18 cellular contexts compared by ENCODE assay signal in the genomic region with DNA sequence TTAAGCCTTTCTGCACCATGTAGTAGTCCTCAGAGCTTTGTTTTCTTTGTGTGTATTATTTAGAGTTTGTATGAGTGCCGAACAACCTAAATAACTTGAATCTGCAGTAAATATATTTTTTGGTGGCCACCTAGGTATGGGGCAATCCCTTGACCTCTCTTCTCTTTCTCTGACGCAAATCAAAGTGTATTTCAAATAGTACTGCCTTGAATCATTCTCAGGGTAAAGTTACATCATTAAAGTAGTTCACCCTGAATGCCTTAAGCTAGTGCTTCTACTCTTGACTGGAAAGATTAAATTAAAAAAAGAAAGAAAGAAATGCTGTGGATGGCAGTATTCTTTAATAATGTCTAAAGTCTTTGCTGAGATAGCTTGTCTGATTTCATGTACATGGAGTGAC.
DNase-seq lines count a peak whose midpoint lies in the region; ATAC-seq and TF ChIP-seq lines count a peak whose summit lies in the region.
"Had no signal": no experiment of that assay in that cellular context is flagged by ENCODE, and none has a peak within 500 bp of the region (broad histone marks: within the 10 kb centered on the region; RNA-seq: fewer than 3 reads in every experiment).

No MANE protein-coding gene starts in this region.

- H3K27me3 Mint-ChIP-seq in GM23338 (ENCODE audit: insufficient read depth, low read depth, poor library complexity) = no peaks in the 10 kb centered on the region

- H3K4me1 Mint-ChIP-seq in GM23338 = peaks cover 2% of the 10 kb centered on the region; the same call in 2 of the 3 replicates

- H3K9me3 Mint-ChIP-seq in GM23338 = no peaks in the 10 kb centered on the region

- H3K27me3 ChIP-seq in GM23338 (ENCODE audit: insufficient read depth) (no peaks in the 10 kb centered on the region), brain microvascular endothelial cell (replicated peaks) (no peaks in the 10 kb centered on the region), esophagus squamous epithelium (no peaks in the 10 kb centered on the region)
- H3K27me3 ChIP-seq: BE2C, MG63 had no signal

- H2AFZ ChIP-seq in GM23338 = peak overlapping the region; percentile 0; the same call in 1 of the 2 replicates

- H3K36me3 ChIP-seq in GM23338 (ENCODE audit: insufficient read depth) = no peaks in the 10 kb centered on the region
- no peaks in the 10 kb centered on the region for H3K36me3 ChIP-seq in brain microvascular endothelial cell (replicated peaks)
- no peaks in the 10 kb centered on the region for H3K36me3 ChIP-seq in esophagus squamous epithelium
- H3K36me3 ChIP-seq: BE2C, MG63 had no signal

- H3K4me1 ChIP-seq in GM23338 (ENCODE audit: insufficient read depth) (no peaks in the 10 kb centered on the region), esophagus squamous epithelium (no peaks in the 10 kb centered on the region)

- H3F3A ChIP-seq in GM23338 (replicated peaks; ENCODE audit: low read depth) = no peaks in the 10 kb centered on the region

- TF ChIP-seq CTCF in GM23338 (conservative IDR thresholded peaks at IDR 0.05; ENCODE audit: low read depth in 2 of 2) = no peak
- no peak for TF ChIP-seq CTCF in brain microvascular endothelial cell (IDR thresholded peaks at IDR 0.05; ENCODE audit: low read depth, low read length, missing control alignments)
- no peak for TF ChIP-seq CTCF in omental fat pad (IDR thresholded peaks at IDR 0.05)
- TF ChIP-seq CTCF in esophagus squamous epithelium (IDR thresholded peaks at IDR 0.05) = no peak

- H3K36me3 Mint-ChIP-seq in GM23338 (ENCODE audit: low read depth) = no peaks in the 10 kb centered on the region
- H3K36me3 Mint-ChIP-seq: CD8-positive, alpha-beta T cell had no signal

- H3K27ac Mint-ChIP-seq in GM23338 = no peak overlapping the region
- H3K27ac Mint-ChIP-seq: CD8-positive, alpha-beta T cell had no signal

- H3K9me3 ChIP-seq in esophagus squamous epithelium = peaks cover 0 to 4% (median 0%) of the 10 kb centered on the region in 3 donors
- H3K9me3 ChIP-seq: BE2C, MG63, SK-N-SH had no signal

- DNase-seq in GM23338 (ENCODE audit: low spot score) (no peak), NCI-H460 (ENCODE audit: extremely low read depth, low read depth) (peak; percentile 95), brain microvascular endothelial cell (peak; percentile 0), omental fat pad (ENCODE audit: low spot score) (no peak), NCI-H748 (lab: John Stamatoyannopoulos, UW; ENCODE audit: unreplicated experiment) (no peak), esophagus squamous epithelium (lab: John Stamatoyannopoulos, UW) (no peak)
- DNase-seq: BE2C; CD8-positive, alpha-beta T cell; DMS79; MG63; NCI-H1105; NCI-H1694 treated with DMSO at 0.1 percent for 48 hours; NCI-H2107; NCI-H69; Right ventricle myocardium superior; SK-N-SH; T-helper 1 cell had no signal

- in situ Hi-C loops in brain microvascular endothelial cell (cut with HindIII; ENCODE audit: low pct_ligation_motif_present, low sequenced_read_pairs) = no loop called here

- H3K79me2 ChIP-seq in GM23338 (replicated peaks; ENCODE audit: insufficient read depth) = no peaks in the 10 kb centered on the region

- H3K27ac ChIP-seq in GM23338 (ENCODE audit: low read depth) (no peak overlapping the region), brain microvascular endothelial cell (no peak overlapping the region), esophagus squamous epithelium (no peak overlapping the region)

- H3K4me2 ChIP-seq in GM23338 = no peak overlapping the region
- H3K4me2 ChIP-seq: SK-N-SH had no signal

- ATAC-seq in GM23338 = no peak
- ATAC-seq in omental fat pad (ENCODE audit: low FRiP score) = peak; percentile 68
- ATAC-seq in GM19395 (IDR thresholded peaks at IDR 0.05; ENCODE audit: unreplicated experiment) = no peak
- ATAC-seq: CD8-positive, alpha-beta T cell had no signal

- H3K4me3 ChIP-seq in GM23338 (no peak overlapping the region), brain microvascular endothelial cell (ENCODE audit: low read depth, low read length) (no peak overlapping the region), esophagus squamous epithelium (no peak overlapping the region)
- H3K4me3 ChIP-seq: MG63 had no signal

- no peak for TF ChIP-seq POLR2A in esophagus squamous epithelium (IDR thresholded peaks at IDR 0.05)

- H3K4me3 Mint-ChIP-seq in GM23338 = no peak overlapping the region
- H3K4me3 Mint-ChIP-seq: CD8-positive, alpha-beta T cell had no signal

- no peaks in the 10 kb centered on the region for H3K9me2 ChIP-seq in GM23338 (ENCODE audit: insufficient read depth)
- H3K9me2 ChIP-seq: SK-N-SH had no signal

- WGBS in esophagus squamous epithelium, 2 donors = 52 to 61% methylated on average over 2 of the region's 2 CpGs

- intact Hi-C loops in esophagus squamous epithelium (cut with DNase I) = no loop called here

- H4K20me1 ChIP-seq in GM23338 (replicated peaks; ENCODE audit: insufficient read depth) = no peaks in the 10 kb centered on the region

TF ChIP-seq in GM23338, 12 proteins besides CTCF, POLR2A, EP300 and RAD21 (continues in another document):
- TF ChIP-seq CREB1 (CRISPR knock-in tag; IDR thresholded peaks at IDR 0.05; ENCODE audit: low read depth) = no peak
- TF ChIP-seq, protein P1, sequence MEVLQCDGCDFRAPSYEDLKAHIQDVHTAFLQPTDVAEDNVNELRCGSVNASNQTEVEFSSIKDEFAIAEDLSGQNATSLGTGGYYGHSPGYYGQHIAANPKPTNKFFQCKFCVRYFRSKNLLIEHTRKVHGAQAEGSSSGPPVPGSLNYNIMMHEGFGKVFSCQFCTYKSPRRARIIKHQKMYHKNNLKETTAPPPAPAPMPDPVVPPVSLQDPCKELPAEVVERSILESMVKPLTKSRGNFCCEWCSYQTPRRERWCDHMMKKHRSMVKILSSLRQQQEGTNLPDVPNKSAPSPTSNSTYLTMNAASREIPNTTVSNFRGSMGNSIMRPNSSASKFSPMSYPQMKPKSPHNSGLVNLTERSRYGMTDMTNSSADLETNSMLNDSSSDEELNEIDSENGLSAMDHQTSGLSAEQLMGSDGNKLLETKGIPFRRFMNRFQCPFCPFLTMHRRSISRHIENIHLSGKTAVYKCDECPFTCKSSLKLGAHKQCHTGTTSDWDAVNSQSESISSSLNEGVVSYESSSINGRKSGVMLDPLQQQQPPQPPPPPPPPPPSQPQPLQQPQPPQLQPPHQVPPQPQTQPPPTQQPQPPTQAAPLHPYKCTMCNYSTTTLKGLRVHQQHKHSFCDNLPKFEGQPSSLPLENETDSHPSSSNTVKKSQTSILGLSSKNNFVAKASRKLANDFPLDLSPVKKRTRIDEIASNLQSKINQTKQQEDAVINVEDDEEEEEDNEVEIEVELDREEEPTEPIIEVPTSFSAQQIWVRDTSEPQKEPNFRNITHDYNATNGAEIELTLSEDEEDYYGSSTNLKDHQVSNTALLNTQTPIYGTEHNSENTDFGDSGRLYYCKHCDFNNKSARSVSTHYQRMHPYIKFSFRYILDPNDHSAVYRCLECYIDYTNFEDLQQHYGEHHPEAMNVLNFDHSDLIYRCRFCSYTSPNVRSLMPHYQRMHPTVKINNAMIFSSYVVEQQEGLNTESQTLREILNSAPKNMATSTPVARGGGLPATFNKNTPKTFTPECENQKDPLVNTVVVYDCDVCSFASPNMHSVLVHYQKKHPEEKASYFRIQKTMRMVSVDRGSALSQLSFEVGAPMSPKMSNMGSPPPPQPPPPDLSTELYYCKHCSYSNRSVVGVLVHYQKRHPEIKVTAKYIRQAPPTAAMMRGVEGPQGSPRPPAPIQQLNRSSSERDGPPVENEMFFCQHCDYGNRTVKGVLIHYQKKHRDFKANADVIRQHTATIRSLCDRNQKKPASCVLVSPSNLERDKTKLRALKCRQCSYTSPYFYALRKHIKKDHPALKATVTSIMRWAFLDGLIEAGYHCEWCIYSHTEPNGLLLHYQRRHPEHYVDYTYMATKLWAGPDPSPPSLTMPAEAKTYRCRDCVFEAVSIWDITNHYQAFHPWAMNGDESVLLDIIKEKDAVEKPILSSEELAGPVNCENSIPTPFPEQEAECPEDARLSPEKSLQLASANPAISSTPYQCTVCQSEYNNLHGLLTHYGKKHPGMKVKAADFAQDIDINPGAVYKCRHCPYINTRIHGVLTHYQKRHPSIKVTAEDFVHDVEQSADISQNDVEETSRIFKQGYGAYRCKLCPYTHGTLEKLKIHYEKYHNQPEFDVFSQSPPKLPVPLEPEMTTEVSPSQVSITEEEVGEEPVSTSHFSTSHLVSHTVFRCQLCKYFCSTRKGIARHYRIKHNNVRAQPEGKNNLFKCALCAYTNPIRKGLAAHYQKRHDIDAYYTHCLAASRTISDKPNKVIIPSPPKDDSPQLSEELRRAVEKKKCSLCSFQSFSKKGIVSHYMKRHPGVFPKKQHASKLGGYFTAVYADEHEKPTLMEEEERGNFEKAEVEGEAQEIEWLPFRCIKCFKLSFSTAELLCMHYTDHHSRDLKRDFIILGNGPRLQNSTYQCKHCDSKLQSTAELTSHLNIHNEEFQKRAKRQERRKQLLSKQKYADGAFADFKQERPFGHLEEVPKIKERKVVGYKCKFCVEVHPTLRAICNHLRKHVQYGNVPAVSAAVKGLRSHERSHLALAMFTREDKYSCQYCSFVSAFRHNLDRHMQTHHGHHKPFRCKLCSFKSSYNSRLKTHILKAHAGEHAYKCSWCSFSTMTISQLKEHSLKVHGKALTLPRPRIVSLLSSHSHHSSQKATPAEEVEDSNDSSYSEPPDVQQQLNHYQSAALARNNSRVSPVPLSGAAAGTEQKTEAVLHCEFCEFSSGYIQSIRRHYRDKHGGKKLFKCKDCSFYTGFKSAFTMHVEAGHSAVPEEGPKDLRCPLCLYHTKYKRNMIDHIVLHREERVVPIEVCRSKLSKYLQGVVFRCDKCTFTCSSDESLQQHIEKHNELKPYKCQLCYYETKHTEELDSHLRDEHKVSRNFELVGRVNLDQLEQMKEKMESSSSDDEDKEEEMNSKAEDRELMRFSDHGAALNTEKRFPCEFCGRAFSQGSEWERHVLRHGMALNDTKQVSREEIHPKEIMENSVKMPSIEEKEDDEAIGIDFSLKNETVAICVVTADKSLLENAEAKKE (CRISPR knock-in tag; IDR thresholded peaks at IDR 0.05) = no peak
- no peak for TF ChIP-seq ZNF114 (CRISPR knock-in tag; IDR thresholded peaks at IDR 0.05)
- TF ChIP-seq JUNB (IDR thresholded peaks at IDR 0.05; ENCODE audit: unreplicated experiment) = no peak
- TF ChIP-seq EZH2phosphoT487 (IDR thresholded peaks at IDR 0.05; ENCODE audit: unreplicated experiment) = no peak
- TF ChIP-seq STAT1 (IDR thresholded peaks at IDR 0.05; ENCODE audit: unreplicated experiment) = no peak
- TF ChIP-seq POLR2AphosphoS5 (IDR thresholded peaks at IDR 0.05; ENCODE audit: low read depth) = no peak
- TF ChIP-seq, protein P2, sequence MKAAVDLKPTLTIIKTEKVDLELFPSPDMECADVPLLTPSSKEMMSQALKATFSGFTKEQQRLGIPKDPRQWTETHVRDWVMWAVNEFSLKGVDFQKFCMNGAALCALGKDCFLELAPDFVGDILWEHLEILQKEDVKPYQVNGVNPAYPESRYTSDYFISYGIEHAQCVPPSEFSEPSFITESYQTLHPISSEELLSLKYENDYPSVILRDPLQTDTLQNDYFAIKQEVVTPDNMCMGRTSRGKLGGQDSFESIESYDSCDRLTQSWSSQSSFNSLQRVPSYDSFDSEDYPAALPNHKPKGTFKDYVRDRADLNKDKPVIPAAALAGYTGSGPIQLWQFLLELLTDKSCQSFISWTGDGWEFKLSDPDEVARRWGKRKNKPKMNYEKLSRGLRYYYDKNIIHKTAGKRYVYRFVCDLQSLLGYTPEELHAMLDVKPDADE (IDR thresholded peaks at IDR 0.05) = no peak
- TF ChIP-seq EZH2 (IDR thresholded peaks at IDR 0.05; ENCODE audit: low read depth, unreplicated experiment) = no peak

Comparison
In these comparisons a context has a peak if more than half of its experiments do, and no peak if none do; other contexts are left out.
1. DNase-seq: peak in NCI-H460 (single experiment) and brain microvascular endothelial cell (single experiment); none in GM23338 (single experiment), omental fat pad (single experiment), NCI-H748 (single experiment) and esophagus squamous epithelium (single experiment).